In the genomic region with DNA sequence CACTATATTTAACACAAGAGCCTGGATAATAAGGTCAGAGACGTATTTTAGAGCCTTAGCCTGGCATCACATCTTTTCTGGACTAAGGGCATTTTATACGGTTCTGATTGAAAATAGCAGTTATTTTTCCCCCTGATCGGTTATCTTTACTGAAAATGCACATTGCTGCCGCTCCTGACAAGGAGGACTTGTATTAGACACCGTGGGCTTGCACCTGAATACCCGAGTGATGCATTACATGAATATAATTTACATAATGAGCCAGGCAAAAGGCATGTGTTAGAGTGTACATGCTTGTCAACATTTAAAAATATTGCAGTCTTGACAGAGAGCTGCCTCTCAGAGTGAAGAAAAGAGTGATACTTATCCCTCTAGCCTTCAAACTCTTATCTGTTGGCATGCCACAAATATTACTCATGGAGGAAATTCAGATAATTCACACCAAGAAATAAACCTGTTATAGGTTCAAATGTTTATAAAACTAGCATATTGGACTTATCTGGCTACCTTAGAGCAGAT, we compare ENCODE assay signal across 15 cellular contexts.
DNase-seq lines count a peak whose midpoint lies in the region; ATAC-seq and TF ChIP-seq lines count a peak whose summit lies in the region.
"Had no signal": no experiment of that assay in that cellular context is flagged by ENCODE, and none has a peak within 500 bp of the region (broad histone marks: within the 10 kb centered on the region; RNA-seq: fewer than 3 reads in every experiment).

No MANE protein-coding gene starts in this region.

- TF ChIP-seq EP300 in esophagus muscularis mucosa (IDR thresholded peaks at IDR 0.05) (no peak), neural cell (conservative IDR thresholded peaks at IDR 0.05; ENCODE audit: poor library complexity, severe bottlenecking) (peak; percentile 97)

- no peaks in the 10 kb centered on the region for H3K9me3 ChIP-seq in esophagus muscularis mucosa
- no peaks in the 10 kb centered on the region for H3K9me3 ChIP-seq in neural cell (ENCODE audit: low read length)

- peak overlapping the region; percentile 56 for H3K4me2 ChIP-seq in neural cell (ENCODE audit: low read length)

- no peak overlapping the region for H3K27ac ChIP-seq in esophagus muscularis mucosa (replicated peaks in 1 of 4)
- peak overlapping the region; percentile 97 for H3K27ac ChIP-seq in neural cell (ENCODE audit: low read length)

- intact Hi-C loops in esophagus muscularis mucosa (cut with DNase I) = no loop called here

- peak; percentile 52 for TF ChIP-seq RAD21 in neural cell (conservative IDR thresholded peaks at IDR 0.05)

- 92% methylated on average over 6 of the region's 6 CpGs for WGBS in esophagus muscularis mucosa

- H3K4me3 ChIP-seq in esophagus muscularis mucosa (no peak overlapping the region), neural cell (ENCODE audit: low read length) (peak overlapping the region; percentile 48)

- peaks cover 0 to 17% (median 14%) of the 10 kb centered on the region in 4 donors for H3K4me1 ChIP-seq in esophagus muscularis mucosa

- H3K9me2 ChIP-seq in neural cell (ENCODE audit: insufficient read depth, low read length) = no peaks in the 10 kb centered on the region

- H2AFZ ChIP-seq in neural cell (ENCODE audit: low read depth, low read length) = peak overlapping the region; percentile 51

- DNase-seq in NCI-H526 treated with DMSO at 0.1 percent for 48 hours (lab: John Stamatoyannopoulos, UW) (peak; percentile 11), esophagus muscularis mucosa (ENCODE audit: extremely low spot score) (peak; percentile 10), cortex of kidney (lab: John Stamatoyannopoulos, UW) (no peak)
- DNase-seq in stimulated activated CD4-positive, alpha-beta T cell treated with anti-CD3 and anti-CD28 coated beads, Interleukin-1b, Interleukin-23, amount 100 ng/mL, for 48 hours = no peak
- DNase-seq: C1 segment of cervical spinal cord; Calu3; CD4-positive, alpha-beta memory T cell; COR-L47; DMS53; DMS79 treated with DMSO at 0.1 percent for 48 hours; GF-D8; H7; HCEC 1CT had no signal

- TF ChIP-seq CTCF in esophagus muscularis mucosa (IDR thresholded peaks at IDR 0.05) (no peak), neural cell (IDR thresholded peaks at IDR 0.05; ENCODE audit: poor library complexity, severe bottlenecking) (no peak)

- no peaks in the 10 kb centered on the region for H3K27me3 ChIP-seq in esophagus muscularis mucosa
- H3K27me3 ChIP-seq in neural cell (ENCODE audit: insufficient read depth, low read depth, low read length) = no peaks in the 10 kb centered on the region

- ATAC-seq in GM19463 (IDR thresholded peaks at IDR 0.05; ENCODE audit: unreplicated experiment) = no peak

- H3K9ac ChIP-seq in neural cell (ENCODE audit: low read length) = peak overlapping the region; percentile 60

- no peaks in the 10 kb centered on the region for H3K36me3 ChIP-seq in esophagus muscularis mucosa
- no peaks in the 10 kb centered on the region for H3K36me3 ChIP-seq in neural cell (ENCODE audit: insufficient read depth, low read length)

- no peak for TF ChIP-seq POLR2A in esophagus muscularis mucosa (IDR thresholded peaks at IDR 0.05; ENCODE audit: low read depth)

- H4K20me1 ChIP-seq in neural cell (ENCODE audit: insufficient read depth) = no peaks in the 10 kb centered on the region

- H3F3A ChIP-seq in neural cell (ENCODE audit: insufficient read depth, low read length, poor library complexity, severe bottlenecking) = peaks cover 4% of the 10 kb centered on the region

- H3K79me2 ChIP-seq in neural cell (replicated peaks; ENCODE audit: insufficient read depth, low read length) = no peaks in the 10 kb centered on the region

TF ChIP-seq in neural cell, 6 proteins besides CTCF, POLR2A, EP300 and RAD21:
- peak; percentile 43 for TF ChIP-seq SMC3 (conservative IDR thresholded peaks at IDR 0.05; ENCODE audit: poor library complexity)
- no peak for TF ChIP-seq TAF1 (IDR thresholded peaks at IDR 0.05; ENCODE audit: low read depth)
- TF ChIP-seq EZH2 (IDR thresholded peaks at IDR 0.05; ENCODE audit: borderline replicate concordance, insufficient read depth, low read length, poor library complexity, severe bottlenecking) = no peak
- TF ChIP-seq MXI1 (conservative IDR thresholded peaks at IDR 0.05; ENCODE audit: poor library complexity, severe bottlenecking) = peak; percentile 59
- TF ChIP-seq POLR2AphosphoS5 (IDR thresholded peaks at IDR 0.05) = peak; percentile 71
- peak; percentile 92 for TF ChIP-seq REST (IDR thresholded peaks at IDR 0.05; ENCODE audit: borderline replicate concordance)

Comparison
In these comparisons a context has a peak if more than half of its experiments do, and no peak if none do; other contexts are left out.
1. DNase-seq: peak in NCI-H526 treated with DMSO at 0.1 percent for 48 hours (single experiment) and esophagus muscularis mucosa (single experiment); none in cortex of kidney (single experiment) and stimulated activated CD4-positive, alpha-beta T cell treated with anti-CD3 and anti-CD28 coated beads, Interleukin-1b, Interleukin-23, amount 100 ng/mL, for 48 hours (single experiment).